In genomic region chr2:185811580-185811979, GRCh38 we compare ENCODE assay signal across 2 cellular contexts.
TF ChIP-seq lines count a peak whose summit lies in the region.

No MANE protein-coding gene starts in this region.

TF ChIP-seq in GM23338, 12 proteins besides CTCF, POLR2A, EP300 and RAD21:
- TF ChIP-seq REST (IDR thresholded peaks at IDR 0.05; ENCODE audit: unreplicated experiment) (no peak), CREB1 (CRISPR knock-in tag; IDR thresholded peaks at IDR 0.05; ENCODE audit: low read depth) (no peak), NANOG (IDR thresholded peaks at IDR 0.05; ENCODE audit: borderline replicate concordance) (no peak), STAT1 (IDR thresholded peaks at IDR 0.05; ENCODE audit: unreplicated experiment) (no peak), ZNF114 (CRISPR knock-in tag; IDR thresholded peaks at IDR 0.05) (no peak), POLR2AphosphoS5 (IDR thresholded peaks at IDR 0.05; ENCODE audit: low read depth) (no peak), JUNB (IDR thresholded peaks at IDR 0.05; ENCODE audit: unreplicated experiment) (no peak), ETS1 (IDR thresholded peaks at IDR 0.05) (no peak), ZNF462 (CRISPR knock-in tag; IDR thresholded peaks at IDR 0.05) (no peak), ZNF331 (CRISPR knock-in tag; IDR thresholded peaks at IDR 0.05; ENCODE audit: low read depth) (no peak), EZH2phosphoT487 (IDR thresholded peaks at IDR 0.05; ENCODE audit: unreplicated experiment) (no peak), EZH2 (IDR thresholded peaks at IDR 0.05; ENCODE audit: low read depth, unreplicated experiment) (no peak)
TF ChIP-seq in GM23338: peak in this region for 0.

TF ChIP-seq in SK-N-SH, 30 proteins besides CTCF, POLR2A, EP300 and RAD21 (continued from another document):
- TF ChIP-seq RFX5 (IDR thresholded peaks at IDR 0.05; ENCODE audit: low read length): no peak
- TF ChIP-seq PBX3 (IDR thresholded peaks at IDR 0.05): no peak
- no peak for TF ChIP-seq FOSL2 (IDR thresholded peaks at IDR 0.05; ENCODE audit: borderline replicate concordance, low read depth)
- no peak for TF ChIP-seq MAX (IDR thresholded peaks at IDR 0.05; ENCODE audit: low read depth)
- no peak for TF ChIP-seq YY1 (IDR thresholded peaks at IDR 0.05; ENCODE audit: low read depth)
- no peak for TF ChIP-seq RXRA (IDR thresholded peaks at IDR 0.05; ENCODE audit: borderline replicate concordance, low read depth)
- TF ChIP-seq ZBTB33 (IDR thresholded peaks at IDR 0.05; ENCODE audit: borderline replicate concordance, low read depth): no peak
- TF ChIP-seq USF2 (IDR thresholded peaks at IDR 0.05; ENCODE audit: borderline replicate concordance, low read depth, low read length): no peak
- TF ChIP-seq NRF1 (IDR thresholded peaks at IDR 0.05; ENCODE audit: low read depth, low read length): no peak
